ENCODE assay signal across 24 cellular contexts in genomic region chr7:129073204-129073603, GRCh38.
"Had no signal": no experiment of that assay in that cellular context is flagged by ENCODE, and none has a peak within 500 bp of the region (broad histone marks: within the 10 kb centered on the region; RNA-seq: fewer than 3 reads in every experiment).

No MANE protein-coding gene starts in this region.

- H3K4me1 Mint-ChIP-seq: central memory CD8-positive, alpha-beta T cell; mesothelial cell of epicardium; nephron had no signal

- H3K27ac Mint-ChIP-seq: activated naive CD4-positive, alpha-beta T cell treated with anti-CD3 and anti-CD28 coated beads for 36 hours; activated naive CD8-positive, alpha-beta T cell treated with anti-CD3 and anti-CD28 coated beads, Interleukin-2, amount 10 ng/mL, durations not matched to agents 7 days and 5 days; activated T-helper 2 cell treated with anti-CD3 and anti-CD28 coated beads, Interferon-gamma antibody, Interleukin-2, Interleukin-4, amounts not matched to agents 10 μg/mL and 5 μg/mL and 100 μg/mL, durations not matched to agents 14 hours and 24 hours and 36 hours; mesothelial cell of epicardium; nephron; WTC11 had no signal

- H3K27me3 ChIP-seq: breast epithelium, hepatocyte had no signal

- H3K4me3 Mint-ChIP-seq: activated naive CD4-positive, alpha-beta T cell treated with anti-CD3 and anti-CD28 coated beads for 36 hours; activated T-cell treated with anti-CD3 and anti-CD28 coated beads, Interleukin-2, amount 50 U/mL, for 4 hours; central memory CD8-positive, alpha-beta T cell; mesothelial cell of epicardium; nephron; stimulated activated naive B cell treated with anti-CD40 and anti-IgM and Interleukin-4, amounts not matched to agents 10 μg/mL and 1 μg/mL and 100 μg/mL, for 72 hours; T-helper 1 cell treated with Interleukin-12 subunit alpha and Interleukin-12 subunit beta and Interleukin-4 antibody, amounts not matched to agents 30 μg/mL and 1 μg/mL, for 36 hours; WTC11 had no signal

- H3K4me1 ChIP-seq: breast epithelium, esophagus muscularis mucosa, sigmoid colon, transverse colon had no signal

- H3K4me3 ChIP-seq: breast epithelium, esophagus muscularis mucosa, hepatocyte, sigmoid colon, smooth muscle cell, transverse colon had no signal

- H3K9me3 ChIP-seq: breast epithelium, esophagus muscularis mucosa, sigmoid colon, transverse colon had no signal

- H3K9me3 Mint-ChIP-seq: activated naive CD4-positive, alpha-beta T cell treated with anti-CD3 and anti-CD28 coated beads for 36 hours; activated naive CD8-positive, alpha-beta T cell treated with anti-CD3 and anti-CD28 coated beads, Interleukin-2, amount 10 ng/mL, durations not matched to agents 7 days and 5 days; activated T-cell treated with anti-CD3 and anti-CD28 coated beads, Interleukin-2, amount 50 U/mL, for 4 hours; activated T-helper 2 cell treated with anti-CD3 and anti-CD28 coated beads, Interferon-gamma antibody, Interleukin-2, Interleukin-4, amounts not matched to agents 10 μg/mL and 5 μg/mL and 100 μg/mL, durations not matched to agents 14 hours and 24 hours and 36 hours; central memory CD8-positive, alpha-beta T cell; immature natural killer cell; mesothelial cell of epicardium; stimulated activated naive B cell treated with anti-CD40 and anti-IgM and Interleukin-4, amounts not matched to agents 10 μg/mL and 1 μg/mL and 100 μg/mL, for 72 hours; T-helper 1 cell treated with Interleukin-12 subunit alpha and Interleukin-12 subunit beta and Interleukin-4 antibody, amounts not matched to agents 30 μg/mL and 1 μg/mL, for 36 hours had no signal

- H2AFZ ChIP-seq: hepatocyte had no signal

- H3K79me2 ChIP-seq: hepatocyte had no signal

- ATAC-seq: activated T-cell treated with anti-CD3 and anti-CD28 coated beads, Interleukin-2, amount 50 U/mL, for 4 hours; WTC11 had no signal

- H3K36me3 ChIP-seq: breast epithelium, esophagus muscularis mucosa, sigmoid colon, transverse colon had no signal

- H3K36me3 Mint-ChIP-seq: immature natural killer cell, mesothelial cell of epicardium, WTC11 had no signal

- H3K27ac ChIP-seq: breast epithelium, esophagus muscularis mucosa, hepatocyte, sigmoid colon, transverse colon had no signal

- DNase-seq: activated CD8-positive, alpha-beta memory T cell treated with anti-CD3 and anti-CD28 coated beads, Interleukin-2, amount 50 U/mL, for 4 hours; activated naive CD4-positive, alpha-beta T cell treated with anti-CD3 and anti-CD28 coated beads for 36 hours; activated naive CD8-positive, alpha-beta T cell treated with anti-CD3 and anti-CD28 coated beads, Interleukin-2, amount 10 ng/mL, durations not matched to agents 7 days and 5 days; activated T-cell treated with anti-CD3 and anti-CD28 coated beads, Interleukin-2, amount 50 U/mL, for 4 hours; amniotic stem cell; glutamatergic neuron; immature natural killer cell; nucleus accumbens; sigmoid colon; stimulated activated CD4-positive, alpha-beta T cell treated with anti-CD3 and anti-CD28 coated beads, Interleukin-2, amount 100 ng/mL, for 48 hours; stimulated activated CD8-positive, alpha-beta memory T cell treated with anti-CD3 and anti-CD28 coated beads, Interleukin-4, amount 100 ng/mL, for 48 hours; stimulated activated naive B cell treated with anti-CD40 and anti-IgM and Interleukin-4, amounts not matched to agents 10 μg/mL and 1 μg/mL and 100 μg/mL, for 72 hours; T1000; transverse colon had no signal

- H3K4me2 ChIP-seq: hepatocyte, smooth muscle cell had no signal
